ENCODE assay signal across 10 cellular contexts in the genomic region with DNA sequence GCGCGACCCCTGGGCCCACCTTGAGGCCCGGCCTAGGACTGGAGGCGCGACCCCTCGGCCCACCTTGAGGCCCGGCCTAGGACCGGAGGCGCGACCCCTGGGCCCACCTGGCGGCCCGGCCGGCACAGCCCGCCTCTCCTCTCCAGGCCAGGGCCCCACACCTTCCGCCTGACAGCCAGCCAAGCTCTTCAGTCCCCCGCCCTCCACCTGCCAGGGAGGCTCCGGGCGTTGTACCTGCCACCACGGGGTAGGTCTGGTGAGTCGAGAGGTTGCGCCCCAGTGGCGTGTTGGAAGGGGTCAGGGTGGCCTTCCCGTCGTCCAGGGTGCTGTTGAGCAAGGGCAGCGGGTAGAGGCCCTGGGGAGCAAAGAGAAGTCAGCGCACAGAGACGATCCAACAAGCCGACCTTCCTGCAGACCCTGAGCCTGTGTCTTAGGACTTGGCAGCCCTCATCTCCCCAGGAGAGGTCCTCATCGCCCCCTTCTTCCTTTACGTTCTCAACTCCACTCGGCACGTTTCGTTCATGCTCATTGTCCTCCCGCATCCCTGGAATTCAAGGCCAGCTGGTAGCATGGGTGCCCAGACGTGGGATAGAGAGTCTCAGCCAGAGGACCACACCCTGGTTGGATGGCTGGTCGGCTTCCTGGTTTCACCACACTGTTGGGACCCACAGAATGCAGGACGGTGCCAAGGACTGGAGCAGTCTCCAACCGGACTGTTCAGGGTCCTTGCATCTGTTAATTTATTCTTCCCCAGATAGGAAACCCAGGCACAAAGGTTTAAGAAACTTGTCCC. TPM values are rescaled to one million over a fixed set of nuclear protein-coding genes. Genes with fewer than 3 reads are reported as not detected.
DNase-seq lines count a peak whose midpoint lies in the region; ATAC-seq, FAIRE-seq and TF ChIP-seq lines count a peak whose summit lies in the region.
"Had no signal": no experiment of that assay in that cellular context is flagged by ENCODE, and none has a peak within 500 bp of the region (broad histone marks: within the 10 kb centered on the region; RNA-seq: fewer than 3 reads in every experiment).

No MANE protein-coding gene starts in this region.

- H3K36me3 Mint-ChIP-seq in activated T-cell treated with anti-CD3 and anti-CD28 coated beads, Interleukin-2, amount 50 U/mL, for 72 hours (ENCODE audit: insufficient read depth in 2 of 2): peaks cover 0 to 5% of the 10 kb centered on the region in 2 donors
- H3K36me3 Mint-ChIP-seq in activated CD4-positive, alpha-beta memory T cell treated with anti-CD3 and anti-CD28 coated beads, Interleukin-2, amount 10 ng/mL, durations not matched to agents 7 days and 5 days (ENCODE audit: low read depth): peaks cover 39% of the 10 kb centered on the region

- H3K4me3 ChIP-seq in kidney (ENCODE audit: low read length in 2 of 2) (no peak overlapping the region), suprapubic skin (peak overlapping the region; percentile 52)

- no peak for DNase-seq in activated T-cell treated with anti-CD3 and anti-CD28 coated beads, Interleukin-2, amount 50 U/mL, for 72 hours
- DNase-seq in activated T-cell treated with anti-CD3 and anti-CD28 coated beads for 4 hours (no peak), kidney (peak; percentile 83), suprapubic skin (ENCODE audit: low spot score in 2 of 2) (no peak), hepatic stellate cell (ENCODE audit: low spot score) (no peak), NCI-H1105 (lab: John Stamatoyannopoulos, UW) (no peak)
- DNase-seq in activated CD4-positive, alpha-beta memory T cell treated with anti-CD3 and anti-CD28 coated beads, Interleukin-2, amount 10 ng/mL, durations not matched to agents 7 days and 5 days: no peak
- DNase-seq: NCI-H1417 treated with DMSO at 0.1 percent for 48 hours had no signal

- H3K27me3 Mint-ChIP-seq in activated T-cell treated with anti-CD3 and anti-CD28 coated beads, Interleukin-2, amount 50 U/mL, for 72 hours (ENCODE audit: low read depth): no peaks in the 10 kb centered on the region
- peaks cover 1% of the 10 kb centered on the region for H3K27me3 Mint-ChIP-seq in activated CD4-positive, alpha-beta memory T cell treated with anti-CD3 and anti-CD28 coated beads, Interleukin-2, amount 10 ng/mL, durations not matched to agents 7 days and 5 days

- intact Hi-C loops in kidney (cut with DNase I): no loop called here

- H3K4me1 Mint-ChIP-seq in activated T-cell treated with anti-CD3 and anti-CD28 coated beads, Interleukin-2, amount 50 U/mL, for 72 hours (ENCODE audit: low read depth): peaks cover 22% of the 10 kb centered on the region
- H3K4me1 Mint-ChIP-seq in activated CD4-positive, alpha-beta memory T cell treated with anti-CD3 and anti-CD28 coated beads, Interleukin-2, amount 10 ng/mL, durations not matched to agents 7 days and 5 days: peaks cover 52% of the 10 kb centered on the region

- WGBS in suprapubic skin: 72% methylated on average over 14 of the region's 38 CpGs

- no peak for TF ChIP-seq EP300 in suprapubic skin (IDR thresholded peaks at IDR 0.05)

- no peak for TF ChIP-seq POLR2A in suprapubic skin (IDR thresholded peaks at IDR 0.05)

- no peak overlapping the region for H3K9ac ChIP-seq in kidney (ENCODE audit: low read length in 2 of 2)

- POLR2A ChIA-PET in activated CD4-positive, alpha-beta memory T cell treated with anti-CD3 and anti-CD28 coated beads, Interleukin-2, amount 10 ng/mL, durations not matched to agents 7 days and 5 days (lab: Charles Lee): no interaction called here

- peaks cover 25 to 30% of the 10 kb centered on the region in 2 donors for H3K4me1 ChIP-seq in kidney (ENCODE audit: control insufficient read depth in 1 of 2, insufficient read depth in 1 of 2, low read depth in 1 of 2, low read length in 2 of 2)
- peaks cover 41% of the 10 kb centered on the region for H3K4me1 ChIP-seq in suprapubic skin

- no peaks in the 10 kb centered on the region for H3K27me3 ChIP-seq in suprapubic skin

- CTCF ChIA-PET in activated CD4-positive, alpha-beta memory T cell treated with anti-CD3 and anti-CD28 coated beads, Interleukin-2, amount 10 ng/mL, durations not matched to agents 7 days and 5 days (lab: Charles Lee): interaction anchor here (4.3 kb wide), 1 partner anchor 12 kb away, joined by 19 read pairs; no protein-coding TSS in a partner anchor

- H3K9me3 ChIP-seq in kidney (ENCODE audit: control insufficient read depth in 1 of 2, low read length in 2 of 2) (no peaks in the 10 kb centered on the region), suprapubic skin (no peaks in the 10 kb centered on the region)

- peak overlapping the region; percentile 72 to 85 for H3K4me3 Mint-ChIP-seq in activated T-cell treated with anti-CD3 and anti-CD28 coated beads, Interleukin-2, amount 50 U/mL, for 72 hours
- peak overlapping the region; percentile 71 for H3K4me3 Mint-ChIP-seq in activated CD4-positive, alpha-beta memory T cell treated with anti-CD3 and anti-CD28 coated beads, Interleukin-2, amount 10 ng/mL, durations not matched to agents 7 days and 5 days

- peak overlapping the region; percentile 88 for H3K27ac Mint-ChIP-seq in activated T-cell treated with anti-CD3 and anti-CD28 coated beads, Interleukin-2, amount 50 U/mL, for 72 hours
- peak overlapping the region; percentile 74 for H3K27ac Mint-ChIP-seq in activated CD4-positive, alpha-beta memory T cell treated with anti-CD3 and anti-CD28 coated beads, Interleukin-2, amount 10 ng/mL, durations not matched to agents 7 days and 5 days

- no peak for FAIRE-seq in kidney (lab: Jason Lieb, UNC)
- FAIRE-seq: astrocyte had no signal

- H3K27ac ChIP-seq in kidney (ENCODE audit: low read depth in 2 of 2, low read length in 2 of 2) (peak overlapping the region in 1 of 2 donors; percentile 24), suprapubic skin (peak overlapping the region; percentile 79)

- H3K36me3 ChIP-seq in kidney (ENCODE audit: control insufficient read depth in 1 of 2, insufficient read depth in 2 of 2, low read length in 2 of 2) (peaks cover 14 to 68% of the 10 kb centered on the region in 2 donors), suprapubic skin (no peaks in the 10 kb centered on the region)

- TF ChIP-seq CTCF in kidney (IDR thresholded peaks at IDR 0.05; ENCODE audit: borderline replicate concordance, extremely low read depth, insufficient read depth) (no peak), suprapubic skin (IDR thresholded peaks at IDR 0.05) (no peak)

- ATAC-seq in activated T-cell treated with anti-CD3 and anti-CD28 coated beads, Interleukin-2, amount 50 U/mL, for 72 hours (replicated peaks in 1 of 2): no peak
- ATAC-seq in GM19023 (IDR thresholded peaks at IDR 0.05; ENCODE audit: unreplicated experiment): no peak

- H3K9me3 Mint-ChIP-seq in activated T-cell treated with anti-CD3 and anti-CD28 coated beads, Interleukin-2, amount 50 U/mL, for 72 hours: no peaks in the 10 kb centered on the region
- H3K9me3 Mint-ChIP-seq in activated CD4-positive, alpha-beta memory T cell treated with anti-CD3 and anti-CD28 coated beads, Interleukin-2, amount 10 ng/mL, durations not matched to agents 7 days and 5 days: no peaks in the 10 kb centered on the region

RNA-seq across cellular contexts. Expression of a gene that starts 42.2 kb away (rescaled TPM):
- 1 to 10 TPM; 3.0 to 4.3 TPM for total RNA-seq in activated T-cell treated with anti-CD3 and anti-CD28 coated beads, Interleukin-2, amount 50 U/mL, for 72 hours
- 1 to 10 TPM; 1.7 TPM for total RNA-seq in activated CD4-positive, alpha-beta memory T cell treated with anti-CD3 and anti-CD28 coated beads, Interleukin-2, amount 10 ng/mL, durations not matched to agents 7 days and 5 days
- 607 TPM for total RNA-seq in kidney
- polyA plus RNA-seq in kidney (ENCODE audit: insufficient read depth, low read depth, low replicate concordance): 199 TPM
- total RNA-seq in suprapubic skin: 1 to 10 TPM; 2.3 to 7.7 (median 5.6) TPM

Comparison
In these comparisons a context has a peak if more than half of its experiments do, and no peak if none do; other contexts are left out.
1. RNA of a gene that starts 42.2 kb away (total RNA-seq): 607 TPM in kidney (single experiment); 2.3 to 7.7 TPM in suprapubic skin, 3.0 to 4.3 TPM in activated T-cell treated with anti-CD3 and anti-CD28 coated beads, Interleukin-2, amount 50 U/mL, for 72 hours and 1.7 TPM in activated CD4-positive, alpha-beta memory T cell treated with anti-CD3 and anti-CD28 coated beads, Interleukin-2, amount 10 ng/mL, durations not matched to agents 7 days and 5 days; every median in the first group is over 10 times any median in the second.